In genomic region chr1:1244192-1244811, GRCh38 we compare ENCODE assay signal across 1 cellular context.
TF ChIP-seq lines count a peak whose summit lies in the region.

No MANE protein-coding gene starts in this region.

TF ChIP-seq in HepG2, 621 proteins besides CTCF, POLR2A, EP300 and RAD21 (continued from another document):
- TF ChIP-seq ZNF407 (CRISPR knock-in tag; IDR thresholded peaks at IDR 0.05; ENCODE audit: not compliant biosample characterization), result no peak
- TF ChIP-seq SPEN (CRISPR knock-in tag; IDR thresholded peaks at IDR 0.05; ENCODE audit: low read depth), result no peak
- no peak for TF ChIP-seq HCFC1 (IDR thresholded peaks at IDR 0.05; ENCODE audit: low read depth, low read length)
- TF ChIP-seq ZNF121 (CRISPR knock-in tag; IDR thresholded peaks at IDR 0.05), result no peak
- no peak for TF ChIP-seq SMAD3 (CRISPR knock-in tag; IDR thresholded peaks at IDR 0.05)
- TF ChIP-seq TFDP2 (CRISPR knock-in tag; IDR thresholded peaks at IDR 0.05), result no peak
- TF ChIP-seq ZFP91 (CRISPR knock-in tag; IDR thresholded peaks at IDR 0.05; ENCODE audit: borderline replicate concordance), result peak; percentile 15; the same call in 1 of the 2 replicates
- TF ChIP-seq ZNF713 (CRISPR knock-in tag; IDR thresholded peaks at IDR 0.05), result no peak
- TF ChIP-seq FOXC1 (CRISPR knock-in tag; IDR thresholded peaks at IDR 0.05; ENCODE audit: borderline replicate concordance), result no peak
- TF ChIP-seq HNRNPL (IDR thresholded peaks at IDR 0.05; ENCODE audit: low read depth, low read length), result 0 out of 2 replicates have a peak, but pooled peaks have one; percentile 63
- TF ChIP-seq ZNF704 (CRISPR knock-in tag; IDR thresholded peaks at IDR 0.05; ENCODE audit: borderline replicate concordance), result no peak
- TF ChIP-seq ETV5 (CRISPR knock-in tag; IDR thresholded peaks at IDR 0.05; ENCODE audit: borderline replicate concordance), result no peak
- TF ChIP-seq KDM2A (CRISPR knock-in tag; IDR thresholded peaks at IDR 0.05; ENCODE audit: borderline replicate concordance, low read depth), result peak; percentile 16; the same call in 1 of the 2 replicates
- no peak for TF ChIP-seq SP5 (CRISPR knock-in tag; IDR thresholded peaks at IDR 0.05; ENCODE audit: borderline replicate concordance, low read depth)
- peak; percentile 73; the same call in 1 of the 2 replicates for TF ChIP-seq AKAP8 (CRISPR knock-in tag; IDR thresholded peaks at IDR 0.05)
- TF ChIP-seq MTF2 (CRISPR knock-in tag; IDR thresholded peaks at IDR 0.05; ENCODE audit: borderline replicate concordance), result no peak
- TF ChIP-seq ZFP37 (CRISPR knock-in tag; IDR thresholded peaks at IDR 0.05; ENCODE audit: borderline replicate concordance), result no peak
- TF ChIP-seq MEIS2 (CRISPR knock-in tag; IDR thresholded peaks at IDR 0.05), result no peak
- TF ChIP-seq ZNF251 (CRISPR knock-in tag; IDR thresholded peaks at IDR 0.05), result no peak
